ENCODE assay signal across 8 cellular contexts in genomic region chr9:128455849-128456612, GRCh38. TPM values are rescaled to one million over a fixed set of nuclear protein-coding genes. Genes with fewer than 3 reads are reported as not detected.
DNase-seq lines count a peak whose midpoint lies in the region; ATAC-seq and TF ChIP-seq lines count a peak whose summit lies in the region.

TSS of gene ODF2 (plus strand) at chr9:128456006. CDS start at chr9:128456092, 86 bp downstream.

- H3K27me3 ChIP-seq in left lung, result no peaks in the 10 kb centered on the region

- H3K4me1 Mint-ChIP-seq in CD14-positive monocyte, result peaks cover 15% of the 10 kb centered on the region
- H3K4me1 Mint-ChIP-seq in dendritic cell treated with granulocyte-macrophage colony-stimulating factor and Interleukin-4, amounts not matched to agents 40 ng/mL and 50 ng/mL, for 4 days (ENCODE audit: low read depth), result peaks cover 20% of the 10 kb centered on the region

- peaks cover 0 to 17% of the 10 kb centered on the region in 2 donors for H3K36me3 ChIP-seq in left lung

- peak within 1 kb of the TSS; percentile 69 to 93 (median 88) for H3K27ac Mint-ChIP-seq in CD14-positive monocyte
- peak within 1 kb of the TSS; percentile 86 for H3K27ac Mint-ChIP-seq in dendritic cell treated with granulocyte-macrophage colony-stimulating factor and Interleukin-4, amounts not matched to agents 40 ng/mL and 50 ng/mL, for 4 days

- DNase-seq in CD14-positive monocyte (ENCODE audit: low spot score), result peak; percentile 98
- DNase-seq in NCI-H748 treated with DMSO at 0.1 percent for 48 hours (lab: John Stamatoyannopoulos, UW), result peak; percentile 96
- peak; percentile 99 for DNase-seq in activated CD4-positive, alpha-beta T cell treated with anti-CD3 and anti-CD28 coated beads, Interleukin-2, amount 50 U/mL, for 1 hour
- peak; percentile 98 for DNase-seq in left lung
- peak; percentile 98 for DNase-seq in stimulated activated CD4-positive, alpha-beta T cell treated with anti-CD3 and anti-CD28 coated beads, Interleukin-2, amount 100 ng/mL, for 4 hours (ENCODE audit: low read depth)

- TF ChIP-seq CTCF in CD14-positive monocyte (IDR thresholded peaks at IDR 0.05) (no peak), left lung (IDR thresholded peaks at IDR 0.05) (no peak)

- peak within 1 kb of the TSS; percentile 86 to 93 for H3K4me3 Mint-ChIP-seq in CD14-positive monocyte
- H3K4me3 Mint-ChIP-seq in dendritic cell treated with granulocyte-macrophage colony-stimulating factor and Interleukin-4, amounts not matched to agents 40 ng/mL and 50 ng/mL, for 4 days, result peak within 1 kb of the TSS; percentile 94

- intact Hi-C loops in CD14-positive monocyte (cut with micrococcal nuclease), result loop anchor here (1.0 to 10.0 kb wide), 5 partner anchors 48 to 569 kb away; partner anchors contain the start of genes COQ4 (in 1 of the 2), DOLK (in 1 of the 2), GLE1 (in 1 of the 2) and NUP188 (in 1 of the 2)
- intact Hi-C loops in dendritic cell treated with granulocyte-macrophage colony-stimulating factor and Interleukin-4, amounts not matched to agents 40 ng/mL and 50 ng/mL, for 4 days (cut with micrococcal nuclease), result no loop called here
- intact Hi-C loops in left lung (cut with DNase I), result no loop called here

- H3K4me3 ChIP-seq in left lung, result peak within 1 kb of the TSS; percentile 95 to 100

- peak within 1 kb of the TSS; percentile 74 to 91 for H3K27ac ChIP-seq in left lung

- H3K9me3 ChIP-seq in left lung, result no peaks in the 10 kb centered on the region

- peaks cover 6 to 9% of the 10 kb centered on the region in 2 donors for H3K4me1 ChIP-seq in left lung

- ATAC-seq in GM19395 (IDR thresholded peaks at IDR 0.05; ENCODE audit: unreplicated experiment), result peak; percentile 73
- peak; percentile 58 for ATAC-seq in HG03558 (IDR thresholded peaks at IDR 0.05; ENCODE audit: extremely low read depth, unreplicated experiment)
- peak; percentile 97 for ATAC-seq in left lung

- H3K9me3 Mint-ChIP-seq in CD14-positive monocyte, result peaks cover 0 to 2% (median 0%) of the 10 kb centered on the region in 7 donors
- H3K9me3 Mint-ChIP-seq in dendritic cell treated with granulocyte-macrophage colony-stimulating factor and Interleukin-4, amounts not matched to agents 40 ng/mL and 50 ng/mL, for 4 days, result no peaks in the 10 kb centered on the region

- H3K36me3 Mint-ChIP-seq in CD14-positive monocyte, result peaks cover 21 to 24% of the 10 kb centered on the region in 2 donors
- peaks cover 26% of the 10 kb centered on the region for H3K36me3 Mint-ChIP-seq in dendritic cell treated with granulocyte-macrophage colony-stimulating factor and Interleukin-4, amounts not matched to agents 40 ng/mL and 50 ng/mL, for 4 days (ENCODE audit: low read depth)

- peaks cover 2 to 10% (median 6%) of the 10 kb centered on the region in 3 donors for H3K27me3 Mint-ChIP-seq in CD14-positive monocyte (ENCODE audit: low read depth in 3 of 3)
- H3K27me3 Mint-ChIP-seq in dendritic cell treated with granulocyte-macrophage colony-stimulating factor and Interleukin-4, amounts not matched to agents 40 ng/mL and 50 ng/mL, for 4 days, result peaks cover 12% of the 10 kb centered on the region

RNA-seq across cellular contexts. Expression of gene ODF2, which starts in this region (rescaled TPM):
- polyA plus RNA-seq in CD14-positive monocyte, result 10 to 100 TPM in 1 of 2 donors, 1 to 10 TPM in 1; 7.9 to 11.4 TPM
- 10 to 100 TPM; 21.0 to 21.1 TPM for total RNA-seq in left lung

Comparison
In these comparisons a context has a peak if more than half of its experiments do, and no peak if none do; other contexts are left out.
1. Peak in every context shown above with its lines: DNase-seq, ATAC-seq, H3K4me3 ChIP-seq and H3K27ac ChIP-seq.
2. intact Hi-C loops: an anchor here in CD14-positive monocyte (1.0 to 10.0 kb wide); none called in dendritic cell treated with granulocyte-macrophage colony-stimulating factor and Interleukin-4, amounts not matched to agents 40 ng/mL and 50 ng/mL, for 4 days and left lung.